Comparison of ENCODE assay signal across 1 cellular context in genomic region chr2:149744845-149745244, GRCh38.
TF ChIP-seq lines count a peak whose summit lies in the region.

No MANE protein-coding gene starts in this region.

TF ChIP-seq in SK-N-SH, 30 proteins besides CTCF, POLR2A, EP300 and RAD21 (continued from another document):
- TF ChIP-seq CHD2 (IDR thresholded peaks at IDR 0.05; ENCODE audit: low read length, partially characterized antibody) (no peak), GABPA (IDR thresholded peaks at IDR 0.05; ENCODE audit: low read depth) (no peak), JUND (IDR thresholded peaks at IDR 0.05) (peak; percentile 15; the same call in 1 of the 2 replicates), RFX5 (IDR thresholded peaks at IDR 0.05; ENCODE audit: low read length) (no peak)
- TF ChIP-seq, protein P1, sequence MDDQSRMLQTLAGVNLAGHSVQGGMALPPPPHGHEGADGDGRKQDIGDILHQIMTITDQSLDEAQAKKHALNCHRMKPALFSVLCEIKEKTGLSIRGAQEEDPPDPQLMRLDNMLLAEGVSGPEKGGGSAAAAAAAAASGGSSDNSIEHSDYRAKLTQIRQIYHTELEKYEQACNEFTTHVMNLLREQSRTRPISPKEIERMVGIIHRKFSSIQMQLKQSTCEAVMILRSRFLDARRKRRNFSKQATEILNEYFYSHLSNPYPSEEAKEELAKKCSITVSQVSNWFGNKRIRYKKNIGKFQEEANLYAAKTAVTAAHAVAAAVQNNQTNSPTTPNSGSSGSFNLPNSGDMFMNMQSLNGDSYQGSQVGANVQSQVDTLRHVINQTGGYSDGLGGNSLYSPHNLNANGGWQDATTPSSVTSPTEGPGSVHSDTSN (IDR thresholded peaks at IDR 0.05) = peak; percentile 24
